Comparison of ENCODE assay signal across 1 cellular context in the genomic region with DNA sequence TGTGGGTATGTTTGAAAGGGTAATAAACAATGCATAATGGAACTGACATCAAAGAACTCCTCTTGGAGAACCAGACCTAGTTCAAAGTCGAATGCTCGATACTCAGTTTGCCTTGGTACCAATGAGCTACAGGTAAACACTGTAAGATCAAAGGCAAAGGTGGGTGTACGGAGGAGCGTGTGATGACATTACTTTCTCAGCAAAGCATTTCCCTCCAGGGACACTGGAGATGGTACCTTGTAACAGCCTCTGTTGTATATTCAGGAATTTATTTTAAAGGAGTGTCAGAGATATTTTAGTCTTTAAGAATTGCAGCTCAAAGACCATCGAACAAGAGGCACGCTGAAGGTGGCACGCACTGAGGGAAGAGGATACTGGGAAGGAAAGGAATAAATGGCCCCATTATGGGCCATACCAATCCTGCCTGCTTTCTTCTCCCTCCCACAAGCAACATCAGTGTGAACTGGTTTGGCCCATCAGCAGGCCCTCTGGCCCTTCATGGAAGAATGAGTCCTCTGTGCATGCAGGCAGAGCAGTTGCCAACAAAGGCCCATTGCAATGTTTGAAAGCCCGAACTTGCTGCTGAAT.
TF ChIP-seq lines count a peak whose summit lies in the region.

No MANE protein-coding gene starts in this region.

TF ChIP-seq in HepG2, 621 proteins besides CTCF, POLR2A, EP300 and RAD21 (continues in another document):
- TF ChIP-seq SOX13 (IDR thresholded peaks at IDR 0.05) (peak; percentile 96), SOX13 (CRISPR knock-in tag; conservative IDR thresholded peaks at IDR 0.05 in 1 of 2, IDR thresholded peaks at IDR 0.05 in 1 of 2) (peak in 1 of 2 experiments; percentile 99; a peak in 2 of 4 replicates), ZNF629 (CRISPR knock-in tag; conservative IDR thresholded peaks at IDR 0.05) (peak; percentile 71), POLR2G (IDR thresholded peaks at IDR 0.05; ENCODE audit: low read depth, low read length) (peak; percentile 68), ZNF367 (CRISPR knock-in tag; IDR thresholded peaks at IDR 0.05; ENCODE audit: borderline replicate concordance) (no peak), ZBTB20 (CRISPR knock-in tag; IDR thresholded peaks at IDR 0.05; ENCODE audit: borderline replicate concordance, low read depth) (peak; percentile 28; the same call in 1 of the 2 replicates), SUZ12 (IDR thresholded peaks at IDR 0.05; ENCODE audit: low read depth, low read length) (no peak), KDM6A (CRISPR knock-in tag; IDR thresholded peaks at IDR 0.05; ENCODE audit: low read depth) (peak; percentile 97), ZNF235 (CRISPR knock-in tag; IDR thresholded peaks at IDR 0.05; ENCODE audit: borderline replicate concordance) (no peak), TARDBP (CRISPR knock-in tag; IDR thresholded peaks at IDR 0.05) (peak; percentile 72), ELF3 (CRISPR knock-in tag; IDR thresholded peaks at IDR 0.05) (peak; percentile 75), EHMT2 (IDR thresholded peaks at IDR 0.05; ENCODE audit: borderline replicate concordance, low read depth, low read length) (0 out of 2 replicates have a peak, but pooled peaks have one; percentile 79), KDM4B (CRISPR knock-in tag; IDR thresholded peaks at IDR 0.05) (peak; percentile 83; the same call in 1 of the 2 replicates), YEATS2 (CRISPR knock-in tag; IDR thresholded peaks at IDR 0.05; ENCODE audit: borderline replicate concordance) (peak; percentile 49; the same call in 1 of the 2 replicates), GATAD2A (CRISPR knock-in tag; IDR thresholded peaks at IDR 0.05) (peak; percentile 98), JDP2 (CRISPR knock-in tag; IDR thresholded peaks at IDR 0.05; ENCODE audit: borderline replicate concordance) (no peak), ZNF605 (CRISPR knock-in tag; IDR thresholded peaks at IDR 0.05) (no peak), ZNF468 (CRISPR knock-in tag; IDR thresholded peaks at IDR 0.05) (no peak), TCF7L2 (IDR thresholded peaks at IDR 0.05; ENCODE audit: low read depth, low read length) (peak; percentile 96), SAP130 (CRISPR knock-in tag; IDR thresholded peaks at IDR 0.05; ENCODE audit: low read depth) (peak; percentile 78), KLF6 (CRISPR knock-in tag; IDR thresholded peaks at IDR 0.05) (peak; percentile 26; the same call in 1 of the 2 replicates), NCOR1 (IDR thresholded peaks at IDR 0.05; ENCODE audit: borderline replicate concordance, low read length) (peak; percentile 92), HOXA3 (CRISPR knock-in tag; IDR thresholded peaks at IDR 0.05) (peak; percentile 66; the same call in 1 of the 2 replicates), ZBTB21 (CRISPR knock-in tag; IDR thresholded peaks at IDR 0.05) (0 out of 2 replicates have a peak, but pooled peaks have one; percentile 26), ZNF562 (CRISPR knock-in tag; IDR thresholded peaks at IDR 0.05; ENCODE audit: borderline replicate concordance) (0 out of 2 replicates have a peak, but pooled peaks have one; percentile 29), HHEX (CRISPR knock-in tag; IDR thresholded peaks at IDR 0.05) (peak; percentile 84), CBFB (CRISPR knock-in tag; IDR thresholded peaks at IDR 0.05) (peak; percentile 51; the same call in 1 of the 2 replicates), RORA (CRISPR knock-in tag; IDR thresholded peaks at IDR 0.05) (no peak), RCOR2 (CRISPR knock-in tag; IDR thresholded peaks at IDR 0.05) (peak; percentile 82), SATB2 (CRISPR knock-in tag; IDR thresholded peaks at IDR 0.05) (no peak), GATAD1 (CRISPR knock-in tag; IDR thresholded peaks at IDR 0.05) (peak; percentile 56), ARNTL (CRISPR knock-in tag; IDR thresholded peaks at IDR 0.05) (peak; percentile 63; the same call in 1 of the 2 replicates), FOXJ3 (CRISPR knock-in tag; IDR thresholded peaks at IDR 0.05; ENCODE audit: borderline replicate concordance) (peak; percentile 97), SMYD3 (CRISPR knock-in tag; IDR thresholded peaks at IDR 0.05) (0 out of 2 replicates have a peak, but pooled peaks have one; percentile 29), ZMYM4 (CRISPR knock-in tag; IDR thresholded peaks at IDR 0.05) (peak; percentile 84), SALL1 (CRISPR knock-in tag; IDR thresholded peaks at IDR 0.05) (peak; percentile 91), ZNF3 (CRISPR knock-in tag; IDR thresholded peaks at IDR 0.05) (0 out of 2 replicates have a peak, but pooled peaks have one; percentile 36), MEIS1 (CRISPR knock-in tag; IDR thresholded peaks at IDR 0.05; ENCODE audit: borderline replicate concordance) (0 out of 2 replicates have a peak, but pooled peaks have one; percentile 56), SP1 (IDR thresholded peaks at IDR 0.05) (no peak), SP1 (CRISPR knock-in tag; IDR thresholded peaks at IDR 0.05) (peak; percentile 46; the same call in 1 of the 2 replicates), ZNF205 (CRISPR knock-in tag; IDR thresholded peaks at IDR 0.05) (peak; percentile 73)
- TF ChIP-seq, protein P1, sequence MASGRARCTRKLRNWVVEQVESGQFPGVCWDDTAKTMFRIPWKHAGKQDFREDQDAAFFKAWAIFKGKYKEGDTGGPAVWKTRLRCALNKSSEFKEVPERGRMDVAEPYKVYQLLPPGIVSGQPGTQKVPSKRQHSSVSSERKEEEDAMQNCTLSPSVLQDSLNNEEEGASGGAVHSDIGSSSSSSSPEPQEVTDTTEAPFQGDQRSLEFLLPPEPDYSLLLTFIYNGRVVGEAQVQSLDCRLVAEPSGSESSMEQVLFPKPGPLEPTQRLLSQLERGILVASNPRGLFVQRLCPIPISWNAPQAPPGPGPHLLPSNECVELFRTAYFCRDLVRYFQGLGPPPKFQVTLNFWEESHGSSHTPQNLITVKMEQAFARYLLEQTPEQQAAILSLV (CRISPR knock-in tag; IDR thresholded peaks at IDR 0.05; ENCODE audit: borderline replicate concordance) = 0 out of 2 replicates have a peak, but pooled peaks have one; percentile 38
- TF ChIP-seq, protein P2, sequence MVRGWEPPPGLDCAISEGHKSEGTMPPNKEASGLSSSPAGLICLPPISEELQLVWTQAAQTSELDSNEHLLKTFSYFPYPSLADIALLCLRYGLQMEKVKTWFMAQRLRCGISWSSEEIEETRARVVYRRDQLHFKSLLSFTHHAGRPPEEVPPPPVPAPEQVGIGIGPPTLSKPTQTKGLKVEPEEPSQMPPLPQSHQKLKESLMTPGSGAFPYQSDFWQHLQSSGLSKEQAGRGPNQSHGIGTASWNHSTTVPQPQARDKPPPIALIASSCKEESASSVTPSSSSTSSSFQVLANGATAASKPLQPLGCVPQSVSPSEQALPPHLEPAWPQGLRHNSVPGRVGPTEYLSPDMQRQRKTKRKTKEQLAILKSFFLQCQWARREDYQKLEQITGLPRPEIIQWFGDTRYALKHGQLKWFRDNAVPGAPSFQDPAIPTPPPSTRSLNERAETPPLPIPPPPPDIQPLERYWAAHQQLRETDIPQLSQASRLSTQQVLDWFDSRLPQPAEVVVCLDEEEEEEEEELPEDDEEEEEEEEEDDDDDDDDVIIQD (CRISPR knock-in tag; IDR thresholded peaks at IDR 0.05; ENCODE audit: low read depth) = peak; percentile 83; the same call in 1 of the 2 replicates
- TF ChIP-seq, protein P3, sequence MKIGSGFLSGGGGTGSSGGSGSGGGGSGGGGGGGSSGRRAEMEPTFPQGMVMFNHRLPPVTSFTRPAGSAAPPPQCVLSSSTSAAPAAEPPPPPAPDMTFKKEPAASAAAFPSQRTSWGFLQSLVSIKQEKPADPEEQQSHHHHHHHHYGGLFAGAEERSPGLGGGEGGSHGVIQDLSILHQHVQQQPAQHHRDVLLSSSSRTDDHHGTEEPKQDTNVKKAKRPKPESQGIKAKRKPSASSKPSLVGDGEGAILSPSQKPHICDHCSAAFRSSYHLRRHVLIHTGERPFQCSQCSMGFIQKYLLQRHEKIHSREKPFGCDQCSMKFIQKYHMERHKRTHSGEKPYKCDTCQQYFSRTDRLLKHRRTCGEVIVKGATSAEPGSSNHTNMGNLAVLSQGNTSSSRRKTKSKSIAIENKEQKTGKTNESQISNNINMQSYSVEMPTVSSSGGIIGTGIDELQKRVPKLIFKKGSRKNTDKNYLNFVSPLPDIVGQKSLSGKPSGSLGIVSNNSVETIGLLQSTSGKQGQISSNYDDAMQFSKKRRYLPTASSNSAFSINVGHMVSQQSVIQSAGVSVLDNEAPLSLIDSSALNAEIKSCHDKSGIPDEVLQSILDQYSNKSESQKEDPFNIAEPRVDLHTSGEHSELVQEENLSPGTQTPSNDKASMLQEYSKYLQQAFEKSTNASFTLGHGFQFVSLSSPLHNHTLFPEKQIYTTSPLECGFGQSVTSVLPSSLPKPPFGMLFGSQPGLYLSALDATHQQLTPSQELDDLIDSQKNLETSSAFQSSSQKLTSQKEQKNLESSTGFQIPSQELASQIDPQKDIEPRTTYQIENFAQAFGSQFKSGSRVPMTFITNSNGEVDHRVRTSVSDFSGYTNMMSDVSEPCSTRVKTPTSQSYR (CRISPR knock-in tag; IDR thresholded peaks at IDR 0.05; ENCODE audit: borderline replicate concordance) = peak; percentile 79; the same call in 1 of the 2 replicates
- TF ChIP-seq, protein P4, sequence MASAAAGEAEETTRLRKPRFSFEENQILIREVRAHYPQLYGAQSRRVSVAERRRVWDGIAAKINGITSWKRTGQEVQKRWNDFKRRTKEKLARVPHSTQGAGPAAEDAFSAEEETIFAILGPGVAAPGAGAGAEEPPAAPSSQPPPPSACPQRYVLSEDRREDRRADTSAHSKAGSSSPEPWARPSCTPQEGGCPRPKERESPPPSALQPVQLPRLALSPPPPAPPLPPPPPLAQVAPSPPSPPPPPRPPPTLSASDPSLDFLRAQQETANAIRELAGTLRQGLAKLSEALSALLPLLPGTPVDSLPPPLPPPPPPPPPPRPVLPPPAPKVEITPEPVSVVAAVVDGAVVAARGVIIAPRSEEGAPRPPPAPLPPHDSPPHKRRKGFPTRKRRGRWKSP (CRISPR knock-in tag; IDR thresholded peaks at IDR 0.05) = no peak; the same call in 1 of the 2 replicates
- TF ChIP-seq, protein P5, sequence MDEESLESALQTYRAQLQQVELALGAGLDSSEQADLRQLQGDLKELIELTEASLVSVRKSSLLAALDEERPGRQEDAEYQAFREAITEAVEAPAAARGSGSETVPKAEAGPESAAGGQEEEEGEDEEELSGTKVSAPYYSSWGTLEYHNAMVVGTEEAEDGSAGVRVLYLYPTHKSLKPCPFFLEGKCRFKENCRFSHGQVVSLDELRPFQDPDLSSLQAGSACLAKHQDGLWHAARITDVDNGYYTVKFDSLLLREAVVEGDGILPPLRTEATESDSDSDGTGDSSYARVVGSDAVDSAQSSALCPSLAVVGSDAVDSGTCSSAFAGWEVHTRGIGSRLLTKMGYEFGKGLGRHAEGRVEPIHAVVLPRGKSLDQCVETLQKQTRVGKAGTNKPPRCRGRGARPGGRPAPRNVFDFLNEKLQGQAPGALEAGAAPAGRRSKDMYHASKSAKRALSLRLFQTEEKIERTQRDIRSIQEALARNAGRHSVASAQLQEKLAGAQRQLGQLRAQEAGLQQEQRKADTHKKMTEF (CRISPR knock-in tag; IDR thresholded peaks at IDR 0.05) = peak; percentile 90
- TF ChIP-seq, protein P6, sequence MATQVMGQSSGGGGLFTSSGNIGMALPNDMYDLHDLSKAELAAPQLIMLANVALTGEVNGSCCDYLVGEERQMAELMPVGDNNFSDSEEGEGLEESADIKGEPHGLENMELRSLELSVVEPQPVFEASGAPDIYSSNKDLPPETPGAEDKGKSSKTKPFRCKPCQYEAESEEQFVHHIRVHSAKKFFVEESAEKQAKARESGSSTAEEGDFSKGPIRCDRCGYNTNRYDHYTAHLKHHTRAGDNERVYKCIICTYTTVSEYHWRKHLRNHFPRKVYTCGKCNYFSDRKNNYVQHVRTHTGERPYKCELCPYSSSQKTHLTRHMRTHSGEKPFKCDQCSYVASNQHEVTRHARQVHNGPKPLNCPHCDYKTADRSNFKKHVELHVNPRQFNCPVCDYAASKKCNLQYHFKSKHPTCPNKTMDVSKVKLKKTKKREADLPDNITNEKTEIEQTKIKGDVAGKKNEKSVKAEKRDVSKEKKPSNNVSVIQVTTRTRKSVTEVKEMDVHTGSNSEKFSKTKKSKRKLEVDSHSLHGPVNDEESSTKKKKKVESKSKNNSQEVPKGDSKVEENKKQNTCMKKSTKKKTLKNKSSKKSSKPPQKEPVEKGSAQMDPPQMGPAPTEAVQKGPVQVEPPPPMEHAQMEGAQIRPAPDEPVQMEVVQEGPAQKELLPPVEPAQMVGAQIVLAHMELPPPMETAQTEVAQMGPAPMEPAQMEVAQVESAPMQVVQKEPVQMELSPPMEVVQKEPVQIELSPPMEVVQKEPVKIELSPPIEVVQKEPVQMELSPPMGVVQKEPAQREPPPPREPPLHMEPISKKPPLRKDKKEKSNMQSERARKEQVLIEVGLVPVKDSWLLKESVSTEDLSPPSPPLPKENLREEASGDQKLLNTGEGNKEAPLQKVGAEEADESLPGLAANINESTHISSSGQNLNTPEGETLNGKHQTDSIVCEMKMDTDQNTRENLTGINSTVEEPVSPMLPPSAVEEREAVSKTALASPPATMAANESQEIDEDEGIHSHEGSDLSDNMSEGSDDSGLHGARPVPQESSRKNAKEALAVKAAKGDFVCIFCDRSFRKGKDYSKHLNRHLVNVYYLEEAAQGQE (IDR thresholded peaks at IDR 0.05; ENCODE audit: borderline replicate concordance in 1 of 2, low read depth in 1 of 2, low read length in 2 of 2) = peak in 1 of 2 experiments; percentile 62; a peak in 1 of 4 replicates
- TF ChIP-seq, protein P7, sequence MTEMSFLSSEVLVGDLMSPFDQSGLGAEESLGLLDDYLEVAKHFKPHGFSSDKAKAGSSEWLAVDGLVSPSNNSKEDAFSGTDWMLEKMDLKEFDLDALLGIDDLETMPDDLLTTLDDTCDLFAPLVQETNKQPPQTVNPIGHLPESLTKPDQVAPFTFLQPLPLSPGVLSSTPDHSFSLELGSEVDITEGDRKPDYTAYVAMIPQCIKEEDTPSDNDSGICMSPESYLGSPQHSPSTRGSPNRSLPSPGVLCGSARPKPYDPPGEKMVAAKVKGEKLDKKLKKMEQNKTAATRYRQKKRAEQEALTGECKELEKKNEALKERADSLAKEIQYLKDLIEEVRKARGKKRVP (CRISPR knock-in tag; IDR thresholded peaks at IDR 0.05) = peak in 1 of 2 experiments; percentile 86; a peak in 2 of 4 replicates
- TF ChIP-seq, protein P8, sequence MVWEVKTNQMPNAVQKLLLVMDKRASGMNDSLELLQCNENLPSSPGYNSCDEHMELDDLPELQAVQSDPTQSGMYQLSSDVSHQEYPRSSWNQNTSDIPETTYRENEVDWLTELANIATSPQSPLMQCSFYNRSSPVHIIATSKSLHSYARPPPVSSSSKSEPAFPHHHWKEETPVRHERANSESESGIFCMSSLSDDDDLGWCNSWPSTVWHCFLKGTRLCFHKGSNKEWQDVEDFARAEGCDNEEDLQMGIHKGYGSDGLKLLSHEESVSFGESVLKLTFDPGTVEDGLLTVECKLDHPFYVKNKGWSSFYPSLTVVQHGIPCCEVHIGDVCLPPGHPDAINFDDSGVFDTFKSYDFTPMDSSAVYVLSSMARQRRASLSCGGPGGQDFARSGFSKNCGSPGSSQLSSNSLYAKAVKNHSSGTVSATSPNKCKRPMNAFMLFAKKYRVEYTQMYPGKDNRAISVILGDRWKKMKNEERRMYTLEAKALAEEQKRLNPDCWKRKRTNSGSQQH (CRISPR knock-in tag; IDR thresholded peaks at IDR 0.05; ENCODE audit: low read depth) = 0 out of 2 replicates have a peak, but pooled peaks have one; percentile 24
